ENCODE assay signal across 9 cellular contexts in genomic region chr16:69286941-69287713, GRCh38. TPM values are rescaled to one million over a fixed set of nuclear protein-coding genes. Genes with fewer than 3 reads are reported as not detected.
DNase-seq lines count a peak whose midpoint lies in the region; ATAC-seq lines count a peak whose summit lies in the region.
"Had no signal": no experiment of that assay in that cellular context is flagged by ENCODE, and none has a peak within 500 bp of the region (broad histone marks: within the 10 kb centered on the region; RNA-seq: fewer than 3 reads in every experiment).

No MANE protein-coding gene starts in this region.

- H3K9me3 ChIP-seq in aorta (ENCODE audit: control insufficient read depth, low read length), result no peaks in the 10 kb centered on the region

- H3K36me3 ChIP-seq in aorta (ENCODE audit: control insufficient read depth in 1 of 2, insufficient read depth in 2 of 2, low read length in 1 of 2), result no peaks in the 10 kb centered on the region

- no peak for ATAC-seq in activated CD4-positive, CD25-positive, alpha-beta regulatory T cell treated with anti-CD3 and anti-CD28 coated beads, Interleukin-2, amount 50 U/mL, for 24 hours
- ATAC-seq in effector memory CD8-positive, alpha-beta T cell (replicated peaks), result peak; percentile 32
- peak; percentile 83 for ATAC-seq in aorta (ENCODE audit: low FRiP score)
- no peak for ATAC-seq in GM19467 (IDR thresholded peaks at IDR 0.05; ENCODE audit: unreplicated experiment)

- DNase-seq in activated CD4-positive, CD25-positive, alpha-beta regulatory T cell (lab: John Stamatoyannopoulos, UW), result peak; percentile 2 to 14 (median 9)
- DNase-seq in LoVo (ENCODE audit: low spot score) (peak; percentile 56), T-helper 1 cell (peak in 3 of 5 donors; percentile 27 to 55 (median 49)), mucosa of gallbladder (ENCODE audit: low spot score) (peak; percentile 49), aorta (peak; percentile 75 to 84)
- DNase-seq in effector memory CD8-positive, alpha-beta T cell, result peak; percentile 51 to 55 (median 55)

- H3K27ac ChIP-seq in aorta (ENCODE audit: low read depth in 1 of 2, low read length in 2 of 2), result no peak overlapping the region

- H3K9me3 Mint-ChIP-seq in effector memory CD8-positive, alpha-beta T cell, result no peaks in the 10 kb centered on the region
- H3K9me3 Mint-ChIP-seq: central memory CD8-positive, alpha-beta T cell had no signal

- no peaks in the 10 kb centered on the region for H3K27me3 Mint-ChIP-seq in effector memory CD8-positive, alpha-beta T cell
- H3K27me3 Mint-ChIP-seq: central memory CD8-positive, alpha-beta T cell had no signal

- H3K4me1 ChIP-seq in aorta (ENCODE audit: control insufficient read depth in 1 of 2, insufficient read depth in 2 of 2, low read length in 2 of 2), result peaks cover 0 to 2% of the 10 kb centered on the region in 2 donors

- intact Hi-C loops in aorta (cut with DNase I), result loop anchor here (2.0 kb wide), 1 partner anchor 136 kb away; no protein-coding TSS in a partner anchor

- no peak overlapping the region for H3K4me3 ChIP-seq in aorta (ENCODE audit: low read length in 2 of 2)

- H3K27ac Mint-ChIP-seq in effector memory CD8-positive, alpha-beta T cell, result no peak overlapping the region

- H3K4me3 Mint-ChIP-seq in effector memory CD8-positive, alpha-beta T cell, result no peak overlapping the region
- H3K4me3 Mint-ChIP-seq: central memory CD8-positive, alpha-beta T cell had no signal

- WGBS in aorta, 2 donors, result 17% methylated on average over 13 of the region's 13 CpGs

- H3K36me3 Mint-ChIP-seq in effector memory CD8-positive, alpha-beta T cell (ENCODE audit: insufficient read depth), result peaks cover 16% of the 10 kb centered on the region

- no peaks in the 10 kb centered on the region for H3K27me3 ChIP-seq in aorta (ENCODE audit: control insufficient read depth in 1 of 2, insufficient read depth in 2 of 2, low read length in 1 of 2)

- H3K4me1 Mint-ChIP-seq in effector memory CD8-positive, alpha-beta T cell (ENCODE audit: low read depth in 2 of 2), result no peaks in the 10 kb centered on the region
- H3K4me1 Mint-ChIP-seq: central memory CD8-positive, alpha-beta T cell had no signal

RNA-seq across cellular contexts. Expression of gene VPS4A, which starts 24.0 kb away (rescaled TPM):
- 29.8 TPM for total RNA-seq in mucosa of gallbladder
- 10 to 100 TPM; 28.6 to 30.0 TPM for total RNA-seq in aorta
- 10 to 100 TPM; 25.4 to 44.6 TPM for polyA plus RNA-seq in aorta

RNA-seq across cellular contexts. Expression of gene PDF, which starts 43.3 kb away (rescaled TPM):
- total RNA-seq in mucosa of gallbladder, result 13.8 TPM
- 1 to 10 TPM; 5.7 to 6.0 TPM for total RNA-seq in aorta
- 1 to 10 TPM; 3.6 to 4.0 TPM for polyA plus RNA-seq in aorta

RNA-seq across cellular contexts. Expression of gene COG8, which starts 52.2 kb away (rescaled TPM):
- total RNA-seq in mucosa of gallbladder, result 42.7 TPM
- 10 to 100 TPM; 21.5 to 29.4 TPM for total RNA-seq in aorta
- polyA plus RNA-seq in aorta, result 10 to 100 TPM in 1 of 2 donors, 1 to 10 TPM in 1; 5.3 to 16.5 TPM

RNA-seq across cellular contexts. Expression of gene NIP7, which starts 52.4 kb away (rescaled TPM):
- total RNA-seq in mucosa of gallbladder (14.7 TPM), aorta (10 to 100 TPM; 11.5 to 21.3 TPM)
- 10 to 100 TPM in 1 of 2 donors, 1 to 10 TPM in 1; 7.1 to 14.5 TPM for polyA plus RNA-seq in aorta

Comparison
In these comparisons a context has a peak if more than half of its experiments do, and no peak if none do; other contexts are left out.
1. DNase-seq: peak in every context shown above with its lines; median percentile 80 in aorta; 56 in LoVo; 55 in effector memory CD8-positive, alpha-beta T cell; 49 in T-helper 1 cell; 49 in mucosa of gallbladder; 9 in activated CD4-positive, CD25-positive, alpha-beta regulatory T cell.
2. ATAC-seq: peak in effector memory CD8-positive, alpha-beta T cell (single experiment) and aorta (single experiment); none in activated CD4-positive, CD25-positive, alpha-beta regulatory T cell treated with anti-CD3 and anti-CD28 coated beads, Interleukin-2, amount 50 U/mL, for 24 hours (0 of 2) and GM19467 (single experiment).